Comparison of ENCODE assay signal across 22 cellular contexts in the genomic region with DNA sequence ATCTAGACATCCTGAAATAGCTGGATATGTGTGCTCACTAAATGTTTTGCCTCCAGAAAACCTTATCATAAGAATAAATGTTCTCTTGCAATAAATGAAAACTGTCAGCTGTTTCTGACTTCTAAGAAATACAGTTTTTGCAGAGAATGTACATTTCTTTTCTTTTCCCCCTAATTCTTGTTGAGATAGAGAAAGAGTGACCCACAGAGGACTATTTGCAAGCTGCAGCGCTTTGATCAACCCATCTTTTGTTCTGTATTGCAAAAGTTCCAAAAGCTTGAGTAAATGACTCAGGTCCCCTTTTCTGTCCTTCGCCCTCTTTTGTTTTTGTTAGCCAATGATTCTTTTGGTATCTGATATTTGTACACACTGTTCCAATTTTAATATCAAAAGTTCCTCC.
DNase-seq lines count a peak whose midpoint lies in the region; ATAC-seq and TF ChIP-seq lines count a peak whose summit lies in the region.
"Had no signal": no experiment of that assay in that cellular context is flagged by ENCODE, and none has a peak within 500 bp of the region (broad histone marks: within the 10 kb centered on the region; RNA-seq: fewer than 3 reads in every experiment).

No MANE protein-coding gene starts in this region.

- H2BK5ac ChIP-seq in mesendoderm (ENCODE audit: low read length): no peak overlapping the region

- peaks cover 3% of the 10 kb centered on the region for H3K4me1 ChIP-seq in Loucy (ENCODE audit: insufficient read depth, low read length, poor library complexity, severe bottlenecking)
- peaks cover 9% of the 10 kb centered on the region for H3K4me1 ChIP-seq in mesendoderm (ENCODE audit: control insufficient read depth, low read depth, low read length)
- H3K4me1 ChIP-seq in testis: peaks cover 56% of the 10 kb centered on the region
- H3K4me1 ChIP-seq: breast epithelium had no signal

- peak; percentile 31 for TF ChIP-seq CTCF in Loucy (conservative IDR thresholded peaks at IDR 0.05; ENCODE audit: low read length)
- TF ChIP-seq CTCF in brain (conservative IDR thresholded peaks at IDR 0.05): peak in 1 of 2 experiments; percentile 16
- TF ChIP-seq CTCF in testis (IDR thresholded peaks at IDR 0.05): no peak

- H3K23ac ChIP-seq in mesendoderm (ENCODE audit: low read length): no peak overlapping the region

- no peaks in the 10 kb centered on the region for H3K9me3 ChIP-seq in Loucy (ENCODE audit: insufficient read depth, low read depth, low read length)
- no peaks in the 10 kb centered on the region for H3K9me3 ChIP-seq in testis
- H3K9me3 ChIP-seq: breast epithelium, lower lobe of right lung, pancreas, tibial nerve had no signal

- H4K20me1 ChIP-seq in Loucy (ENCODE audit: insufficient read depth, low read length, poor library complexity, severe bottlenecking): peaks cover 13% of the 10 kb centered on the region

- H2BK15ac ChIP-seq in mesendoderm (replicated peaks; ENCODE audit: low read depth): no peak overlapping the region

- no peak overlapping the region for H3K18ac ChIP-seq in mesendoderm (ENCODE audit: low read length)

- H2AFZ ChIP-seq in Loucy (ENCODE audit: low read length): no peak overlapping the region

- peak overlapping the region in 3 of 5 experiments; percentile 8 to 28 (median 16) for H3K27ac Mint-ChIP-seq in brain
- H3K27ac Mint-ChIP-seq: activated CD4-positive, alpha-beta T cell treated with anti-CD3 and anti-CD28 coated beads, Interleukin-2, amount 10 ng/mL, durations not matched to agents 7 days and 5 days; activated naive CD8-positive, alpha-beta T cell; activated T-helper 17 cell treated with anti-CD3 and anti-CD28 coated beads, Interleukin-2, amount 50 U/mL, for 72 hours; HFFc6; stimulated activated effector memory CD8-positive, alpha-beta T cell treated with anti-CD3 and anti-CD28 coated beads, Interleukin-12 subunit alpha, Interleukin-12 subunit beta, amount 100 ng/mL, for 72 hours had no signal

- H3K4ac ChIP-seq in mesendoderm (ENCODE audit: low read depth, low read length): no peak overlapping the region

- no peaks in the 10 kb centered on the region for H3K27me3 ChIP-seq in Loucy (ENCODE audit: insufficient read depth, low read length, poor library complexity, severe bottlenecking)
- H3K27me3 ChIP-seq in mesendoderm (ENCODE audit: insufficient read depth, low read length, poor library complexity): no peaks in the 10 kb centered on the region
- no peaks in the 10 kb centered on the region for H3K27me3 ChIP-seq in testis
- H3K27me3 ChIP-seq: breast epithelium, pancreas, tibial nerve had no signal

- peaks cover 64% of the 10 kb centered on the region for H3K4me1 Mint-ChIP-seq in brain

- H3K79me2 ChIP-seq in Loucy (ENCODE audit: insufficient read depth, low read length) (peaks cover 36% of the 10 kb centered on the region; the same call in 1 of the 2 replicates), mesendoderm (ENCODE audit: control insufficient read depth, insufficient read depth, low read length) (no peaks in the 10 kb centered on the region)

- no peak overlapping the region for H3K56ac ChIP-seq in mesendoderm (ENCODE audit: low read length)

- H3K4me3 Mint-ChIP-seq in brain: no peak overlapping the region
- H3K4me3 Mint-ChIP-seq: activated CD4-positive, alpha-beta T cell treated with anti-CD3 and anti-CD28 coated beads, Interleukin-2, amount 10 ng/mL, durations not matched to agents 7 days and 5 days; activated naive CD8-positive, alpha-beta T cell; activated T-helper 17 cell treated with anti-CD3 and anti-CD28 coated beads, Interleukin-2, amount 50 U/mL, for 72 hours; HFFc6; stimulated activated effector memory CD8-positive, alpha-beta T cell treated with anti-CD3 and anti-CD28 coated beads, Interleukin-12 subunit alpha, Interleukin-12 subunit beta, amount 100 ng/mL, for 72 hours had no signal

- H4K8ac ChIP-seq in mesendoderm (ENCODE audit: low read depth, low read length): no peak overlapping the region

- H4K5ac ChIP-seq in mesendoderm (ENCODE audit: low read length): no peak overlapping the region

- TF ChIP-seq POLR2A in testis (IDR thresholded peaks at IDR 0.05): no peak

- intact Hi-C loops in testis (cut with DNase I; ENCODE audit: low total_unique reads): loop anchor here (10.0 kb wide), 1 partner anchor 430 kb away; no protein-coding TSS in a partner anchor

- H3K36me3 Mint-ChIP-seq in brain: no peaks in the 10 kb centered on the region
- H3K36me3 Mint-ChIP-seq: stimulated activated effector memory CD8-positive, alpha-beta T cell treated with anti-CD3 and anti-CD28 coated beads, Interleukin-12 subunit alpha, Interleukin-12 subunit beta, amount 100 ng/mL, for 72 hours had no signal

- no peak overlapping the region for H3K4me2 ChIP-seq in Loucy (ENCODE audit: low read depth, low read length, poor library complexity, severe bottlenecking)
- H3K4me2 ChIP-seq in mesendoderm (ENCODE audit: low read length): no peak overlapping the region

- H2AK5ac ChIP-seq in mesendoderm (ENCODE audit: low read length): no peak overlapping the region

- no peak overlapping the region for H3K9ac ChIP-seq in Loucy (ENCODE audit: low read depth, low read length, poor library complexity, severe bottlenecking)
- no peak overlapping the region for H3K9ac ChIP-seq in mesendoderm (ENCODE audit: low read length)

- WGBS in mesendoderm (ENCODE audit: extremely low coverage, insufficient coverage, low lambda C conversion rate): no CpG with 5 or more reads among the region's 2 CpGs
- WGBS in testis, 2 donors: 42 to 57% methylated on average over 2 of the region's 2 CpGs

- H3F3A ChIP-seq in Loucy (ENCODE audit: low read depth): no peaks in the 10 kb centered on the region

- H2BK120ac ChIP-seq in mesendoderm (ENCODE audit: low read depth, low read length): no peak overlapping the region

- no peaks in the 10 kb centered on the region for H3K9me3 Mint-ChIP-seq in brain
- H3K9me3 Mint-ChIP-seq: activated CD4-positive, alpha-beta T cell treated with anti-CD3 and anti-CD28 coated beads, Interleukin-2, amount 10 ng/mL, durations not matched to agents 7 days and 5 days; activated T-helper 17 cell treated with anti-CD3 and anti-CD28 coated beads, Interleukin-2, amount 50 U/mL, for 72 hours; HFFc6; stimulated activated effector memory CD8-positive, alpha-beta T cell treated with anti-CD3 and anti-CD28 coated beads, Interleukin-12 subunit alpha, Interleukin-12 subunit beta, amount 100 ng/mL, for 72 hours had no signal

- no peak for ATAC-seq in HG03135 (IDR thresholded peaks at IDR 0.05; ENCODE audit: unreplicated experiment)
- ATAC-seq: activated T-helper 17 cell treated with anti-CD3 and anti-CD28 coated beads, Interleukin-2, amount 50 U/mL, for 72 hours; lower lobe of right lung; pancreas; sciatic nerve; stimulated activated effector memory CD8-positive, alpha-beta T cell treated with anti-CD3 and anti-CD28 coated beads, Interleukin-12 subunit alpha, Interleukin-12 subunit beta, amount 100 ng/mL, for 72 hours had no signal

- H3K27me3 Mint-ChIP-seq in brain: no peaks in the 10 kb centered on the region
- H3K27me3 Mint-ChIP-seq: activated CD4-positive, alpha-beta T cell treated with anti-CD3 and anti-CD28 coated beads, Interleukin-2, amount 10 ng/mL, durations not matched to agents 7 days and 5 days; activated naive CD8-positive, alpha-beta T cell; activated T-helper 17 cell treated with anti-CD3 and anti-CD28 coated beads, Interleukin-2, amount 50 U/mL, for 72 hours had no signal

- H3K4me3 ChIP-seq in Loucy (ENCODE audit: low read length, poor library complexity, severe bottlenecking): no peak overlapping the region
- H3K4me3 ChIP-seq in mesendoderm (ENCODE audit: low read length): no peak overlapping the region
- no peak overlapping the region for H3K4me3 ChIP-seq in testis
- H3K4me3 ChIP-seq: breast epithelium, lower lobe of right lung, pancreas, tibial nerve had no signal

- H3K9me2 ChIP-seq in Loucy (replicated peaks; ENCODE audit: low read depth, low read length): no peaks in the 10 kb centered on the region

- peaks cover 3% of the 10 kb centered on the region; the same call in 1 of the 2 replicates for H3K36me3 ChIP-seq in Loucy (ENCODE audit: insufficient read depth, low read length)
- no peaks in the 10 kb centered on the region for H3K36me3 ChIP-seq in mesendoderm (ENCODE audit: control insufficient read depth, insufficient read depth, low read length)
- no peaks in the 10 kb centered on the region for H3K36me3 ChIP-seq in testis (ENCODE audit: low read depth, missing control alignments)
- H3K36me3 ChIP-seq: breast epithelium, lower lobe of right lung, pancreas, tibial nerve had no signal

- peaks cover 4% of the 10 kb centered on the region for H3K79me1 ChIP-seq in mesendoderm (ENCODE audit: low read length)

- peak; percentile 22 for DNase-seq in mesendoderm
- DNase-seq in testis: no peak
- DNase-seq in NOMO-1 treated with dmso at 0.1 percent for 144 hours (lab: John Stamatoyannopoulos, UW; ENCODE audit: unreplicated experiment): no peak
- no peak for DNase-seq in stimulated activated CD4-positive, alpha-beta T cell treated with anti-CD3 and anti-CD28 coated beads, Interleukin-1b, Interleukin-23, amount 100 ng/mL, for 48 hours
- DNase-seq in GF-D8 (lab: John Stamatoyannopoulos, UW): no peak
- DNase-seq: activated CD4-positive, alpha-beta T cell treated with anti-CD3 and anti-CD28 coated beads, Interleukin-2, amount 10 ng/mL, durations not matched to agents 7 days and 5 days; foreskin melanocyte; HFFc6; islet precursor cell; lower lobe of right lung; NCI-H1417 treated with DMSO at 0.1 percent for 48 hours; NCI-H524 treated with DMSO at 0.1 percent for 48 hours; pancreas had no signal

- H3K27ac ChIP-seq in mesendoderm (ENCODE audit: low read depth, low read length) (no peak overlapping the region), testis (peak overlapping the region; percentile 52 to 62)
- H3K27ac ChIP-seq: breast epithelium, lower lobe of right lung, pancreas, tibial nerve had no signal
